In genomic region chr10:51620131-51620530, GRCh38 we compare ENCODE assay signal across 24 cellular contexts.
DNase-seq lines count a peak whose midpoint lies in the region; ATAC-seq and TF ChIP-seq lines count a peak whose summit lies in the region.
"Had no signal": no experiment of that assay in that cellular context is flagged by ENCODE, and none has a peak within 500 bp of the region (broad histone marks: within the 10 kb centered on the region; RNA-seq: fewer than 3 reads in every experiment).

No MANE protein-coding gene starts in this region.

- BruUV-seq in mammary epithelial cell (replicated peaks; lab: Mats Ljungman, UMichigan) = no TSS peak

- in situ Hi-C loops in mammary epithelial cell (cut with MboI; ENCODE audit: low sequenced_read_pairs in 2 of 2) = no loop called here

- H3K27me3 ChIP-seq in mammary epithelial cell (ENCODE audit: insufficient read depth, low read length) (no peaks in the 10 kb centered on the region), lower lobe of right lung (ENCODE audit: low read depth) (no peaks in the 10 kb centered on the region)
- H3K27me3 ChIP-seq: BLaER1 treated with 17β-estradiol and CSF1 and Interleukin-3, amounts not matched to agents 10 nM and 100 nM; esophagus squamous epithelium; right atrium auricular region had no signal

- no peak overlapping the region for H2AFZ ChIP-seq in mammary epithelial cell (ENCODE audit: low read depth, low read length)

- whole genome bisulfite sequencing in mammary epithelial cell (ENCODE audit: low coverage, missing lambda C conversion rate) = 82% methylated on average over 1 of the region's 1 CpG

- intact Hi-C loops in mammary epithelial cell (cut with micrococcal nuclease) (no loop called here), lower lobe of right lung (cut with DNase I) (no loop called here)

- H3K4me3 ChIP-seq in GM12865 (ENCODE audit: low read depth, low read length) (no peak overlapping the region), mammary epithelial cell (replicated peaks in 1 of 3; ENCODE audit: insufficient read depth in 1 of 3, low read depth in 2 of 3, low read length in 3 of 3) (no peak overlapping the region), lower lobe of right lung (no peak overlapping the region)
- H3K4me3 ChIP-seq: BLaER1 treated with 17β-estradiol and CSF1 and Interleukin-3, amounts not matched to agents 10 nM and 100 nM; esophagus squamous epithelium; right atrium auricular region had no signal

- H3K4me2 ChIP-seq in mammary epithelial cell (ENCODE audit: insufficient read depth, low read depth, low read length) = no peak overlapping the region
- H3K4me2 ChIP-seq: BLaER1 treated with 17β-estradiol and CSF1 and Interleukin-3, amounts not matched to agents 10 nM and 100 nM had no signal

- dilution Hi-C loops in mammary epithelial cell (cut with HindIII; ENCODE audit: low sequenced_read_pairs) = no loop called here

- no peak overlapping the region for H3K9ac ChIP-seq in mammary epithelial cell (ENCODE audit: insufficient read depth, low read length)
- H3K9ac ChIP-seq: BLaER1 treated with 17β-estradiol and CSF1 and Interleukin-3, amounts not matched to agents 10 nM and 100 nM had no signal

- no peaks in the 10 kb centered on the region for H3K4me1 ChIP-seq in mammary epithelial cell (ENCODE audit: insufficient read depth, low read length)
- no peaks in the 10 kb centered on the region for H3K4me1 ChIP-seq in lower lobe of right lung
- H3K4me1 ChIP-seq: BLaER1 treated with 17β-estradiol and CSF1 and Interleukin-3, amounts not matched to agents 10 nM and 100 nM; esophagus squamous epithelium; right atrium auricular region had no signal

- H3K79me2 ChIP-seq in mammary epithelial cell (ENCODE audit: insufficient read depth, low read length) = no peaks in the 10 kb centered on the region

- DNase-seq in GM12865 (ENCODE audit: low read depth) (peak; percentile 9), mammary epithelial cell (no peak), lower lobe of right lung (no peak), iPS-NIHi7 (ENCODE audit: extremely low spot score) (no peak), DMS 273 (lab: John Stamatoyannopoulos, UW; ENCODE audit: unreplicated experiment) (no peak)
- DNase-seq: activated gamma-delta T cell treated with Interleukin-2 at 50 U/mL for 16 hours; central memory CD4-positive, alpha-beta T cell; DMS153; effector CD4-positive, alpha-beta T cell; esophagus squamous epithelium; glutamatergic neuron; left ventricle myocardium superior; NCI-H2081 treated with DMSO at 0.1 percent for 48 hours; NCI-H510A treated with DMSO at 0.1 percent for 48 hours; occipital lobe; OCI-M1; stimulated activated CD4-positive, alpha-beta T cell treated with anti-CD3 and anti-CD28 coated beads, Interleukin-15, amount 100 ng/mL, for 24 hours; stimulated activated naive CD4-positive, alpha-beta T cell; trophoblast cell had no signal

- ATAC-seq in GM19372 (IDR thresholded peaks at IDR 0.05; ENCODE audit: low read depth, unreplicated experiment) (peak; percentile 45), HG02759 (IDR thresholded peaks at IDR 0.05; ENCODE audit: unreplicated experiment) (peak; percentile 57), HG03432 (IDR thresholded peaks at IDR 0.05; ENCODE audit: unreplicated experiment) (peak; percentile 72), lower lobe of right lung (no peak)
- ATAC-seq: left ventricle myocardium superior had no signal

- H4K20me1 ChIP-seq in mammary epithelial cell (ENCODE audit: insufficient read depth, low read length) = no peaks in the 10 kb centered on the region
- H4K20me1 ChIP-seq: BLaER1 treated with 17β-estradiol and CSF1 and Interleukin-3, amounts not matched to agents 10 nM and 100 nM had no signal

- H3K27ac ChIP-seq in mammary epithelial cell (ENCODE audit: insufficient read depth, low read depth, low read length) (no peak overlapping the region), lower lobe of right lung (no peak overlapping the region)
- H3K27ac ChIP-seq: BLaER1 treated with 17β-estradiol and CSF1 and Interleukin-3, amounts not matched to agents 10 nM and 100 nM; esophagus squamous epithelium; right atrium auricular region had no signal

- CTCF ChIA-PET in mammary epithelial cell (lab: Charles Lee; ENCODE audit: low non-redundant PET) = no interaction called here

- TF ChIP-seq CTCF in GM12865 (IDR thresholded peaks at IDR 0.05; ENCODE audit: insufficient read depth, low read depth, low read length, missing control alignments) = no peak
- no peak for TF ChIP-seq CTCF in mammary epithelial cell (conservative IDR thresholded peaks at IDR 0.05 in 1 of 2, IDR thresholded peaks at IDR 0.05 in 1 of 2; ENCODE audit: extremely low read depth in 1 of 2, insufficient read depth in 1 of 2, low read depth in 1 of 2, low read length in 2 of 2)
- TF ChIP-seq CTCF in lower lobe of right lung (IDR thresholded peaks at IDR 0.05) = no peak

- no peaks in the 10 kb centered on the region for H3K36me3 ChIP-seq in mammary epithelial cell (ENCODE audit: insufficient read depth, low read length)
- H3K36me3 ChIP-seq in lower lobe of right lung = no peaks in the 10 kb centered on the region
- H3K36me3 ChIP-seq: BLaER1 treated with 17β-estradiol and CSF1 and Interleukin-3, amounts not matched to agents 10 nM and 100 nM; esophagus squamous epithelium; right atrium auricular region had no signal

- H3K9me3 ChIP-seq in mammary epithelial cell (replicated peaks; ENCODE audit: insufficient read depth, low read length) (no peaks in the 10 kb centered on the region), lower lobe of right lung (no peaks in the 10 kb centered on the region)
- H3K9me3 ChIP-seq: BLaER1 treated with 17β-estradiol and CSF1 and Interleukin-3, amounts not matched to agents 10 nM and 100 nM; esophagus squamous epithelium had no signal

Comparison
In these comparisons a context has a peak if more than half of its experiments do, and no peak if none do; other contexts are left out.
1. ATAC-seq: peak in GM19372 (single experiment), HG02759 (single experiment) and HG03432 (single experiment); none in lower lobe of right lung (0 of 2).